Comparison of ENCODE assay signal across 9 cellular contexts in genomic region chr20:45833883-45834796, GRCh38. TPM values are rescaled to one million over a fixed set of nuclear protein-coding genes. Genes with fewer than 3 reads are reported as not detected.
DNase-seq lines count a peak whose midpoint lies in the region; ATAC-seq lines count a peak whose summit lies in the region.
"Had no signal": no experiment of that assay in that cellular context is flagged by ENCODE, and none has a peak within 500 bp of the region (broad histone marks: within the 10 kb centered on the region; RNA-seq: fewer than 3 reads in every experiment).

No MANE protein-coding gene starts in this region.

- DNase-seq in NCI-H1105 treated with DMSO at 0.1 percent for 48 hours (lab: John Stamatoyannopoulos, UW) (peak; percentile 28), NCI-H1105 (lab: John Stamatoyannopoulos, UW) (no peak), NCI-H226 (peak; percentile 42), activated T-cell treated with anti-CD3 and anti-CD28 coated beads for 48 hours (ENCODE audit: low read depth) (peak; percentile 38)
- DNase-seq: DND-41 had no signal

- H3K27ac Mint-ChIP-seq in stimulated activated naive CD8-positive, alpha-beta T cell treated with anti-CD3 and anti-CD28 coated beads, Interleukin-15, Interleukin-2, amounts not matched to agents 100 ng/mL and 50 ng/mL, for 24 hours = no peak overlapping the region

- peaks cover 3% of the 10 kb centered on the region for H3K27me3 Mint-ChIP-seq in stimulated activated naive CD8-positive, alpha-beta T cell treated with anti-CD3 and anti-CD28 coated beads, Interleukin-15, Interleukin-2, amounts not matched to agents 100 ng/mL and 50 ng/mL, for 24 hours

- ATAC-seq in esophagus mucosa (peak; percentile 69), HG03039 (IDR thresholded peaks at IDR 0.05; ENCODE audit: unreplicated experiment) (no peak)

- peaks cover 16% of the 10 kb centered on the region for H3K4me1 Mint-ChIP-seq in stimulated activated naive CD8-positive, alpha-beta T cell treated with anti-CD3 and anti-CD28 coated beads, Interleukin-15, Interleukin-2, amounts not matched to agents 100 ng/mL and 50 ng/mL, for 24 hours (ENCODE audit: low read depth)

- H3K4me3 ChIP-seq in mononuclear cell (ENCODE audit: low read length) = peak overlapping the region; percentile 51

- H3K4me3 Mint-ChIP-seq in stimulated activated naive CD8-positive, alpha-beta T cell treated with anti-CD3 and anti-CD28 coated beads, Interleukin-15, Interleukin-2, amounts not matched to agents 100 ng/mL and 50 ng/mL, for 24 hours = peak overlapping the region; percentile 53

- no peaks in the 10 kb centered on the region for H3K9me3 Mint-ChIP-seq in stimulated activated naive CD8-positive, alpha-beta T cell treated with anti-CD3 and anti-CD28 coated beads, Interleukin-15, Interleukin-2, amounts not matched to agents 100 ng/mL and 50 ng/mL, for 24 hours

- H3K27me3 ChIP-seq in mononuclear cell (ENCODE audit: insufficient read depth, low read length) = no peaks in the 10 kb centered on the region

- no peaks in the 10 kb centered on the region for H3K36me3 Mint-ChIP-seq in stimulated activated naive CD8-positive, alpha-beta T cell treated with anti-CD3 and anti-CD28 coated beads, Interleukin-15, Interleukin-2, amounts not matched to agents 100 ng/mL and 50 ng/mL, for 24 hours (ENCODE audit: low read depth)

- peaks cover 43% of the 10 kb centered on the region for H3K4me1 ChIP-seq in mononuclear cell (ENCODE audit: insufficient read depth, low read length)

- no peaks in the 10 kb centered on the region for H3K9me3 ChIP-seq in mononuclear cell (ENCODE audit: low read depth, low read length)

RNA-seq across cellular contexts. Expression of gene SNX21, which starts 0.5 kb away (rescaled TPM):
- total RNA-seq in esophagus mucosa (7.1 TPM), mononuclear cell (5.7 TPM)

RNA-seq across cellular contexts. Expression of gene TNNC2, which starts 7.0 kb away (rescaled TPM):
- total RNA-seq in esophagus mucosa (not detected), mononuclear cell (0.73 TPM)

RNA-seq across cellular contexts. Expression of gene UBE2C, which starts 21.7 kb away (rescaled TPM):
- 46.5 TPM for total RNA-seq in esophagus mucosa
- total RNA-seq in mononuclear cell = 1.6 TPM

RNA-seq across cellular contexts. Expression of gene ACOT8, which starts 23.1 kb away (rescaled TPM):
- 14.0 TPM for total RNA-seq in esophagus mucosa
- total RNA-seq in mononuclear cell = 13.9 TPM

RNA-seq across cellular contexts. Expression of gene ZSWIM3, which starts 23.3 kb away (rescaled TPM):
- total RNA-seq in esophagus mucosa (1.4 TPM), mononuclear cell (0.63 TPM)

Comparison
In these comparisons a context has a peak if more than half of its experiments do, and no peak if none do; other contexts are left out.
1. RNA of gene UBE2C, which starts 21.7 kb away (total RNA-seq): 46.5 TPM in esophagus mucosa (single experiment); 1.6 TPM in mononuclear cell (single experiment); every median in the first group is over 10 times any median in the second.